Comparison of ENCODE assay signal across 10 cellular contexts in genomic region chr10:29692121-29692539, GRCh38. TPM values are rescaled to one million over a fixed set of nuclear protein-coding genes. Genes with fewer than 3 reads are reported as not detected.
DNase-seq lines count a peak whose midpoint lies in the region; ATAC-seq, FAIRE-seq and TF ChIP-seq lines count a peak whose summit lies in the region.
"Had no signal": no experiment of that assay in that cellular context is flagged by ENCODE, and none has a peak within 500 bp of the region (broad histone marks: within the 10 kb centered on the region; RNA-seq: fewer than 3 reads in every experiment).

No MANE protein-coding gene starts in this region.

- peak overlapping the region; percentile 28 for H3K4me3 ChIP-seq in coronary artery
- H3K4me3 ChIP-seq in suprapubic skin = peak overlapping the region; percentile 11
- H3K4me3 ChIP-seq in pancreas = no peak overlapping the region

- H3K4me1 ChIP-seq in suprapubic skin = peaks cover 36% of the 10 kb centered on the region
- peaks cover 0 to 4% (median 0%) of the 10 kb centered on the region in 3 donors for H3K4me1 ChIP-seq in pancreas

- H3K27ac ChIP-seq in coronary artery (peak overlapping the region; percentile 55 to 72), suprapubic skin (peak overlapping the region; percentile 80), pancreas (peak overlapping the region in 1 of 4 donors; percentile 30)

- no peaks in the 10 kb centered on the region for H3K27me3 ChIP-seq in suprapubic skin
- H3K27me3 ChIP-seq in pancreas = no peaks in the 10 kb centered on the region

- WGBS in suprapubic skin = 30% methylated on average over 5 of the region's 5 CpGs
- WGBS in pancreas, 2 donors = 75 to 78% methylated on average over 5 of the region's 5 CpGs

- peak; percentile 14 for DNase-seq in LHCN-M2 (ENCODE audit: low read depth)
- no peak for DNase-seq in coronary artery (ENCODE audit: low spot score)
- peak; percentile 40 for DNase-seq in iPS-NIHi7 (ENCODE audit: extremely low spot score)
- DNase-seq in suprapubic skin (ENCODE audit: low spot score in 2 of 2) = no peak
- no peak for DNase-seq in NCI-H146 treated with DMSO at 0.1 percent for 48 hours (lab: John Stamatoyannopoulos, UW; ENCODE audit: unreplicated experiment)
- DNase-seq in pancreas = no peak
- DNase-seq in NCI-H526 treated with DMSO at 0.1 percent for 48 hours (lab: John Stamatoyannopoulos, UW) = no peak
- DNase-seq: activated CD4-positive, CD25-positive, alpha-beta regulatory T cell; NCI-H748 treated with DMSO at 0.1 percent for 48 hours had no signal

- FAIRE-seq in pancreas (lab: Jason Lieb, UNC) = no peak

- ATAC-seq in pancreas (no peak), HG03135 (IDR thresholded peaks at IDR 0.05; ENCODE audit: unreplicated experiment) (no peak)

- intact Hi-C loops in pancreas (cut with DNase I) = no loop called here

- TF ChIP-seq POLR2A in suprapubic skin (IDR thresholded peaks at IDR 0.05) = no peak

- TF ChIP-seq EP300 in suprapubic skin (IDR thresholded peaks at IDR 0.05) = no peak

- no peaks in the 10 kb centered on the region for H3K36me3 ChIP-seq in suprapubic skin
- H3K36me3 ChIP-seq in pancreas = no peaks in the 10 kb centered on the region

- H3K9me3 ChIP-seq in suprapubic skin (no peaks in the 10 kb centered on the region), pancreas (no peaks in the 10 kb centered on the region)

- TF ChIP-seq CTCF in coronary artery (IDR thresholded peaks at IDR 0.05) (no peak), suprapubic skin (IDR thresholded peaks at IDR 0.05) (no peak), pancreas (IDR thresholded peaks at IDR 0.05) (no peak)

RNA-seq across cellular contexts. Expression of gene SVIL, which starts 57.4 kb away (rescaled TPM):
- total RNA-seq in LHCN-M2 (2014; rRNA removed) (2.4 and 3.7 TPM in 2 replicates), suprapubic skin (100 to 1,000 TPM in 1 of 4 donors, 10 to 100 TPM in 3; 52.9 to 129 (median 72.1) TPM), pancreas (10 to 100 TPM; 19.7 to 53.8 (median 24.8) TPM)
- 2.7 TPM for polyA plus RNA-seq in LHCN-M2 (2012)
- 1 to 10 TPM; 8.6 to 9.5 TPM for polyA plus RNA-seq in pancreas

Comparison
In these comparisons a context has a peak if more than half of its experiments do, and no peak if none do; other contexts are left out.
1. DNase-seq: peak in LHCN-M2 (single experiment) and iPS-NIHi7 (single experiment); none in coronary artery (single experiment), suprapubic skin (0 of 2), NCI-H146 treated with DMSO at 0.1 percent for 48 hours (single experiment), pancreas (0 of 6) and NCI-H526 treated with DMSO at 0.1 percent for 48 hours (single experiment).
2. H3K4me3 ChIP-seq: peak in coronary artery (single experiment) and suprapubic skin (single experiment); none in pancreas (0 of 4).